In the genomic region with DNA sequence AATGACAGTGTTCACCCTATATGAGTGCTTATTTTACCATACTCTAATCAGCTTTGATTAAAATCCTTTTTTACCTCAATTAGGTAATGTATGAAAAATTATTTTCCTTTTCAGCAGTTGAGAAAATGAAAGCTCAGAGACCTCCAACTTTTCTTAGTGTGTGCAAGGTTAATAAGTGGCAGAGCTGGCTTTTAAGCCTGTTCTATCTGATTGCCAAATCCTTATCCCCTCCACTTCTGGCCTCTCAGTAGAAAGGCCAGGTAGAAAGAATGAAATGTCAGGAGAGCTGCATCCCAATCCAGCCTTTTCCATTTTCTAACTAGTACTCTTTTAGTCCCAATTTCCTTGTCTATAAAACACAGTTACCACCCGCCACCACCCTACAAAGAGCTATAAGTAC, we compare ENCODE assay signal across 31 cellular contexts.
DNase-seq lines count a peak whose midpoint lies in the region; ATAC-seq, FAIRE-seq and TF ChIP-seq lines count a peak whose summit lies in the region.
"Had no signal": no experiment of that assay in that cellular context is flagged by ENCODE, and none has a peak within 500 bp of the region (broad histone marks: within the 10 kb centered on the region; RNA-seq: fewer than 3 reads in every experiment).

No MANE protein-coding gene starts in this region.

- 93 to 100% methylated on average over 1 of the region's 1 CpG for WGBS in pancreas, 2 donors

- intact Hi-C loops in pancreas (cut with DNase I) (no loop called here), lower lobe of right lung (cut with DNase I) (no loop called here)

- peak; percentile 38 to 83 (median 70) for ATAC-seq in pancreas
- no peak for ATAC-seq in lower lobe of right lung
- ATAC-seq: A549; CD8-positive, alpha-beta T cell had no signal

- H3K9me3 ChIP-seq in pancreas (no peaks in the 10 kb centered on the region), lower lobe of right lung (no peaks in the 10 kb centered on the region)
- H3K9me3 ChIP-seq: A549, BE2C, BLaER1, Caco-2 had no signal

- H3K4me3 ChIP-seq in pancreas: no peak overlapping the region
- no peak overlapping the region for H3K4me3 ChIP-seq in lower lobe of right lung
- H3K4me3 ChIP-seq: A549; BLaER1; BLaER1 treated with 17β-estradiol and CSF1 and Interleukin-3, amounts not matched to agents 10 nM and 100 nM had no signal

- no peak overlapping the region for H3K27ac ChIP-seq in pancreas
- H3K27ac ChIP-seq in lower lobe of right lung: no peak overlapping the region
- H3K27ac ChIP-seq: 22Rv1; A549; BLaER1; BLaER1 treated with 17β-estradiol and CSF1 and Interleukin-3, amounts not matched to agents 10 nM and 100 nM; C4-2B had no signal

- DNase-seq in NCI-H82 (lab: John Stamatoyannopoulos, UW) (peak; percentile 39), NCI-H82 treated with DMSO at 0.1 percent for 48 hours (lab: John Stamatoyannopoulos, UW; ENCODE audit: unreplicated experiment) (no peak), pancreas (no peak), lower lobe of right lung (no peak)
- DNase-seq: 8988T; ACHN; AML-193; BE2C; C1 segment of cervical spinal cord; Caco-2; Calu3; CD4-positive, alpha-beta memory T cell; CD4-positive, alpha-beta T cell; CD4-positive, CD25-positive, alpha-beta regulatory T cell; CD8-positive, alpha-beta memory T cell; CD8-positive, alpha-beta T cell; COR-L47; DMS 273 treated with DMSO at 0.1 percent for 48 hours; DMS153; DMS53; DMS79; DMS79 treated with DMSO at 0.1 percent for 48 hours; DND-41; EL had no signal

- H3K36me3 ChIP-seq in pancreas (no peaks in the 10 kb centered on the region), lower lobe of right lung (no peaks in the 10 kb centered on the region)
- H3K36me3 ChIP-seq: BE2C; BLaER1; BLaER1 treated with 17β-estradiol and CSF1 and Interleukin-3, amounts not matched to agents 10 nM and 100 nM had no signal

- H3K27me3 ChIP-seq in pancreas (no peaks in the 10 kb centered on the region), lower lobe of right lung (ENCODE audit: low read depth) (no peaks in the 10 kb centered on the region)
- H3K27me3 ChIP-seq: BE2C; BLaER1; BLaER1 treated with 17β-estradiol and CSF1 and Interleukin-3, amounts not matched to agents 10 nM and 100 nM had no signal

- TF ChIP-seq CTCF in pancreas (IDR thresholded peaks at IDR 0.05) (no peak), lower lobe of right lung (IDR thresholded peaks at IDR 0.05) (no peak)

- FAIRE-seq in pancreas (lab: Jason Lieb, UNC): no peak
- FAIRE-seq: A204.1, A549, D721Med had no signal

- peaks cover 7 to 13% (median 9%) of the 10 kb centered on the region in 3 donors for H3K4me1 ChIP-seq in pancreas
- H3K4me1 ChIP-seq in lower lobe of right lung: no peaks in the 10 kb centered on the region
- H3K4me1 ChIP-seq: A549, BE2C, BLaER1, Caco-2 had no signal

Comparison
In these comparisons a context has a peak if more than half of its experiments do, and no peak if none do; other contexts are left out.
1. ATAC-seq: peak in pancreas (4 of 4); none in lower lobe of right lung (0 of 2).